35 cellular contexts compared by ENCODE assay signal in the genomic region with DNA sequence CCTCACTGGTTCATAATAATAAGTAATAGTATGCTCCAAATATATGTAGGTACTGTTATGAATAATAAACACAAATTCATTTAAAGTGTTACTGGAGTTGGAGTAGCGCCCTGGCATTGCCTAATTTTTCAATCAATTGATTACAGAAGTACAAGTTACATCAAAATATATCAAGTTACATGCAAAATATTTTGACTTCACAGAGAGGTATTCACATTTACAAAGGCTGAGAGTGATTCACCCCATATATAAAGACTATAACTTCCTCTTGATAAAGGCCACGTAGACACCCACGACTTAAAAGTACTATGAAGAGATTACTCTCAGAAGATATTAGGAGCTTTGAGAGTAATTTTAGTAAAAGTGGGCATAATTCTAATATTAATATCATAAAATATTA. TPM values are rescaled to one million over a fixed set of nuclear protein-coding genes. Genes with fewer than 3 reads are reported as not detected.
DNase-seq lines count a peak whose midpoint lies in the region; ATAC-seq, FAIRE-seq and TF ChIP-seq lines count a peak whose summit lies in the region.
"Had no signal": no experiment of that assay in that cellular context is flagged by ENCODE, and none has a peak within 500 bp of the region (broad histone marks: within the 10 kb centered on the region; RNA-seq: fewer than 3 reads in every experiment).

No MANE protein-coding gene starts in this region.

- H2AK5ac ChIP-seq in IMR-90 (ENCODE audit: low read depth, low read length) = no peak overlapping the region

- no peak overlapping the region for H3K4ac ChIP-seq in IMR-90 (ENCODE audit: low read depth, low read length)

- 79% methylated on average over 3 of the region's 3 CpGs for WGBS in A549 (ENCODE audit: missing lambda C conversion rate)
- WGBS in IMR-90 (ENCODE audit: extremely low coverage in 2 of 2, insufficient read length in 1 of 2), 2 experiments = no CpG with 5 or more reads among the region's 3 CpGs
- 0% methylated on average over 3 of the region's 3 CpGs for WGBS in HepG2 (ENCODE audit: low lambda C conversion rate)

- H3K56ac ChIP-seq in IMR-90 (ENCODE audit: extremely low read depth, insufficient read depth, low read length) = no peak overlapping the region

- no peak overlapping the region for H2BK20ac ChIP-seq in IMR-90 (ENCODE audit: low read depth, low read length)

- intact Hi-C loops in IMR-90 (cut with micrococcal nuclease) = no loop called here
- intact Hi-C loops in HepG2 (cut with micrococcal nuclease; ENCODE audit: unreplicated experiment) = no loop called here
- intact Hi-C loops in gastrocnemius medialis (cut with DNase I; ENCODE audit: low total_unique reads) = no loop called here

- TF ChIP-seq EP300 in A549 (IDR thresholded peaks at IDR 0.05) (no peak), HepG2 (IDR thresholded peaks at IDR 0.05; ENCODE audit: low read depth in 2 of 2, low read length in 2 of 2) (no peak), HepG2 (CRISPR knock-in tag; IDR thresholded peaks at IDR 0.05; ENCODE audit: borderline replicate concordance) (no peak)

- TF ChIP-seq CTCF in A549 (IDR thresholded peaks at IDR 0.05) (no peak), IMR-90 (conservative IDR thresholded peaks at IDR 0.05; ENCODE audit: low read depth, low read length) (no peak), brain microvascular endothelial cell (IDR thresholded peaks at IDR 0.05; ENCODE audit: low read depth, low read length, missing control alignments) (no peak), fibroblast of pulmonary artery (IDR thresholded peaks at IDR 0.05; ENCODE audit: low read length, missing control alignments) (no peak), HepG2 (CRISPR knock-in tag; IDR thresholded peaks at IDR 0.05) (no peak), chondrocyte (IDR thresholded peaks at IDR 0.05) (no peak), gastrocnemius medialis (IDR thresholded peaks at IDR 0.05 in 4 of 5, conservative IDR thresholded peaks at IDR 0.05 in 1 of 5) (no peak)

- ATAC-seq in A549 (no peak), IMR-90 (ENCODE audit: low read depth) (peak; percentile 54), HepG2 (no peak), gastrocnemius medialis (no peak)
- ATAC-seq: activated CD8-positive, alpha-beta memory T cell treated with anti-CD3 and anti-CD28 coated beads, Interleukin-2, amount 10 ng/mL, durations not matched to agents 7 days and 5 days; activated naive CD8-positive, alpha-beta T cell treated with anti-CD3 and anti-CD28 coated beads, Interleukin-2, amount 50 U/mL, for 24 hours; esophagus mucosa; left lobe of liver; stimulated activated naive CD8-positive, alpha-beta T cell treated with anti-CD3 and anti-CD28 coated beads, Interleukin-15, Interleukin-2, amounts not matched to agents 100 U/mL and 50 U/mL, for 24 hours had no signal

- POLR2A ChIA-PET in A549 (lab: Yijun Ruan, JAX) = no interaction called here
- POLR2A ChIA-PET in IMR-90 (lab: Charles Lee; ENCODE audit: unreplicated experiment) = interaction anchor here (0.6 kb wide), 1 partner anchor 8 kb away, joined by 9 read pairs; no protein-coding TSS in a partner anchor
- POLR2A ChIA-PET in HepG2 (lab: Yijun Ruan, JAX) = no interaction called here

- DNase-seq in A549 (ENCODE audit: low read depth in 1 of 2, low spot score in 1 of 2) (no peak), IMR-90 (peak; percentile 75), brain microvascular endothelial cell (peak; percentile 55), fibroblast of pulmonary artery (ENCODE audit: low read depth) (peak; percentile 54), HepG2 (ENCODE audit: low spot score) (no peak), hippocampal formation (lab: John Stamatoyannopoulos, UW) (no peak), chondrocyte (ENCODE audit: low spot score) (no peak), gastrocnemius medialis (no peak)
- DNase-seq: 8988T; activated CD8-positive, alpha-beta memory T cell treated with anti-CD3 and anti-CD28 coated beads, Interleukin-2, amount 10 ng/mL, durations not matched to agents 7 days and 5 days; activated naive CD4-positive, alpha-beta T cell; activated naive CD8-positive, alpha-beta T cell treated with anti-CD3 and anti-CD28 coated beads, Interleukin-2, amount 50 U/mL, for 24 hours; activated T-cell treated with anti-CD3 and anti-CD28 coated beads, Interleukin-2, amount 50 U/mL, for 48 hours; Calu3; DMS79 treated with DMSO at 0.1 percent for 48 hours; effector CD4-positive, alpha-beta T cell; GOT3; KBM-7; NCI-H1092; NCI-H1694 treated with DMSO at 0.1 percent for 48 hours; NCI-H446 treated with DMSO at 0.1 percent for 48 hours; NCI-H82; ovary; small intestine; stimulated activated CD4-positive, alpha-beta T cell treated with anti-CD3 and anti-CD28 coated beads, Interleukin-2, amount 100 ng/mL, for 24 hours; stimulated activated naive CD8-positive, alpha-beta T cell treated with anti-CD3 and anti-CD28 coated beads, Interleukin-15, Interleukin-2, amounts not matched to agents 100 U/mL and 50 U/mL, for 24 hours; T-helper 1 cell; testis had no signal

- H3K4me1 ChIP-seq in A549 (no peaks in the 10 kb centered on the region; the same call in 2 of the 3 replicates), IMR-90 (ENCODE audit: control insufficient read depth, insufficient read depth, low read length) (peaks cover 2% of the 10 kb centered on the region; the same call in 1 of the 2 replicates), HepG2 (ENCODE audit: insufficient read depth, low read length) (no peaks in the 10 kb centered on the region), gastrocnemius medialis (no peaks in the 10 kb centered on the region)
- H3K4me1 ChIP-seq: testis had no signal

- TF ChIP-seq POLR2A in A549 (IDR thresholded peaks at IDR 0.05; ENCODE audit: low read length) (no peak), IMR-90 (IDR thresholded peaks at IDR 0.05; ENCODE audit: low read depth, low read length) (no peak), HepG2 (IDR thresholded peaks at IDR 0.05; ENCODE audit: insufficient read depth in 1 of 2, low read depth in 2 of 2, low read length in 2 of 2) (no peak), gastrocnemius medialis (IDR thresholded peaks at IDR 0.05) (no peak)

- H3K4me2 ChIP-seq in A549 = no peak overlapping the region
- H3K4me2 ChIP-seq in IMR-90 (ENCODE audit: low read depth, low read length) = no peak overlapping the region
- no peak overlapping the region for H3K4me2 ChIP-seq in HepG2 (ENCODE audit: low read depth, low read length)

- no peak overlapping the region; the same call in 1 of the 2 replicates for H3K14ac ChIP-seq in IMR-90 (replicated peaks; ENCODE audit: low read depth, low read length)

- no peaks in the 10 kb centered on the region for H3K79me1 ChIP-seq in IMR-90 (ENCODE audit: low read depth in 1 of 2, low read length in 2 of 2)

- peak overlapping the region; percentile 57; the same call in 1 of the 2 replicates for H2BK120ac ChIP-seq in IMR-90 (ENCODE audit: low read depth, low read length)

- dilution Hi-C loops in IMR-90 (cut with HindIII; ENCODE audit: low sequenced_read_pairs, unreplicated experiment) = no loop called here

- peaks cover 6% of the 10 kb centered on the region for H3K9me3 Mint-ChIP-seq in chondrocyte (ENCODE audit: low read depth)
- H3K9me3 Mint-ChIP-seq: memory B cell had no signal

- in situ Hi-C loops in IMR-90 (cut with MboI; ENCODE audit: low sequenced_read_pairs) = no loop called here
- in situ Hi-C loops in brain microvascular endothelial cell (cut with HindIII; ENCODE audit: low pct_ligation_motif_present, low sequenced_read_pairs) = no loop called here
- in situ Hi-C loops in HepG2 (cut with HindIII; ENCODE audit: extremely low pct_ligation_motif_present, low pct_unique_long_range_greater_than_20kb) = no loop called here
- in situ Hi-C loops in gastrocnemius medialis (cut with MboI; ENCODE audit: low sequenced_read_pairs in 4 of 4) = no loop called here

- H4K91ac ChIP-seq in IMR-90 (ENCODE audit: insufficient read depth, low read depth, low read length) = no peak overlapping the region

- no peaks in the 10 kb centered on the region for H3K36me3 Mint-ChIP-seq in chondrocyte (ENCODE audit: low read depth)
- H3K36me3 Mint-ChIP-seq: activated CD8-positive, alpha-beta memory T cell treated with anti-CD3 and anti-CD28 coated beads, Interleukin-2, amount 10 ng/mL, durations not matched to agents 7 days and 5 days; brain had no signal

- CTCF ChIA-PET in A549 (lab: Yijun Ruan, JAX) (interaction anchor here (0.7 to 1.7 kb wide), 4 partner anchors 8 to 44 kb away, joined by 3 to 5 read pairs (median 4); a partner anchor contains a TSS), IMR-90 (lab: Yijun Ruan, JAX) (interaction anchor here (1.0 kb wide), 1 partner anchor 28 kb away, joined by 3 read pairs; no protein-coding TSS in a partner anchor), HepG2 (lab: Yijun Ruan, JAX; ENCODE audit: low intra/inter-chr PET ratio, low total read pairs) (no interaction called here)

- H2BK15ac ChIP-seq in IMR-90 (ENCODE audit: low read depth, low read length) = no peak overlapping the region

- H3K18ac ChIP-seq in IMR-90 (ENCODE audit: low read depth, low read length) = no peak overlapping the region

- peak overlapping the region; percentile 36 to 56; a peak in 1 of 4 replicates for H4K8ac ChIP-seq in IMR-90 (ENCODE audit: low read depth in 2 of 2, low read length in 2 of 2)

- H3K27me3 ChIP-seq in IMR-90 (ENCODE audit: control insufficient read depth, insufficient read depth, low read length) (no peaks in the 10 kb centered on the region), brain microvascular endothelial cell (replicated peaks) (no peaks in the 10 kb centered on the region), HepG2 (ENCODE audit: control insufficient read depth in 1 of 2, insufficient read depth in 2 of 2, low read length in 2 of 2) (no peaks in the 10 kb centered on the region; a peak in 2 of 5 replicates), gastrocnemius medialis (no peaks in the 10 kb centered on the region)
- H3K27me3 ChIP-seq: ovary, SJSA1, testis had no signal

- no peak overlapping the region for H3K27ac Mint-ChIP-seq in chondrocyte (ENCODE audit: unreplicated experiment)
- H3K27ac Mint-ChIP-seq: activated CD8-positive, alpha-beta memory T cell treated with anti-CD3 and anti-CD28 coated beads, Interleukin-2, amount 10 ng/mL, durations not matched to agents 7 days and 5 days; activated naive CD8-positive, alpha-beta T cell treated with anti-CD3 and anti-CD28 coated beads, Interleukin-2, amount 50 U/mL, for 24 hours; brain; memory B cell had no signal

- no peaks in the 10 kb centered on the region for H3K27me3 Mint-ChIP-seq in chondrocyte (ENCODE audit: low read depth)

- no TSS peak for BruUV-seq in IMR-90 (replicated peaks; lab: Mats Ljungman, UMichigan)
- no TSS peak for BruUV-seq in HepG2 (replicated peaks; lab: Mats Ljungman, UMichigan)

- no peak overlapping the region for H3K23ac ChIP-seq in IMR-90 (ENCODE audit: low read depth, low read length)

- no peak overlapping the region for H3K4me3 ChIP-seq in A549
- H3K4me3 ChIP-seq in IMR-90 (ENCODE audit: insufficient read depth, low read depth, low read length) = no peak overlapping the region
- H3K4me3 ChIP-seq in brain microvascular endothelial cell (ENCODE audit: low read depth, low read length) = no peak overlapping the region
- H3K4me3 ChIP-seq in fibroblast of pulmonary artery (replicated peaks; ENCODE audit: low read depth, low read length) = no peak overlapping the region
- H3K4me3 ChIP-seq in HepG2 (replicated peaks in 1 of 3; ENCODE audit: insufficient read depth in 1 of 3, low read depth in 2 of 3, low read length in 3 of 3) = no peak overlapping the region
- no peak overlapping the region for H3K4me3 ChIP-seq in gastrocnemius medialis
- H3K4me3 ChIP-seq: ovary, SJSA1, testis had no signal

- H3K9ac ChIP-seq in IMR-90 (ENCODE audit: low read depth, low read length) (no peak overlapping the region), HepG2 (ENCODE audit: insufficient read depth, low read depth, low read length) (no peak overlapping the region)

- no peak overlapping the region for H4K5ac ChIP-seq in IMR-90 (ENCODE audit: low read depth, low read length)

- H2AK9ac ChIP-seq in IMR-90 (replicated peaks; ENCODE audit: low read depth, low read length, poor library complexity) = no peak overlapping the region

- no peaks in the 10 kb centered on the region for H4K20me1 ChIP-seq in IMR-90 (ENCODE audit: insufficient read depth, low read length)
- no peaks in the 10 kb centered on the region for H4K20me1 ChIP-seq in HepG2 (ENCODE audit: insufficient read depth, low read length)

- FAIRE-seq in A549 (lab: Jason Lieb, UNC) = peak; percentile 32
- FAIRE-seq in HepG2 (lab: Jason Lieb, UNC) = no peak
- FAIRE-seq: HTR-8/SVneo, small intestine had no signal

- no peaks in the 10 kb centered on the region for H3K79me2 ChIP-seq in HepG2 (ENCODE audit: insufficient read depth, low read length)

- no peak overlapping the region for H3K4me3 Mint-ChIP-seq in chondrocyte (ENCODE audit: unreplicated experiment)
- H3K4me3 Mint-ChIP-seq: activated CD8-positive, alpha-beta memory T cell treated with anti-CD3 and anti-CD28 coated beads, Interleukin-2, amount 10 ng/mL, durations not matched to agents 7 days and 5 days; activated naive CD8-positive, alpha-beta T cell treated with anti-CD3 and anti-CD28 coated beads, Interleukin-2, amount 50 U/mL, for 24 hours; brain; memory B cell had no signal

- peaks cover 6% of the 10 kb centered on the region for H3K4me1 Mint-ChIP-seq in chondrocyte (ENCODE audit: low read depth)
- H3K4me1 Mint-ChIP-seq: brain, memory B cell had no signal

- peaks cover 3% of the 10 kb centered on the region; the same call in 1 of the 2 replicates for H3K9me1 ChIP-seq in IMR-90 (ENCODE audit: insufficient read depth, low read length)

- H2BK5ac ChIP-seq in IMR-90 (ENCODE audit: low read depth, low read length, poor library complexity, severe bottlenecking) = peak overlapping the region; percentile 61

- H3K36me3 ChIP-seq in IMR-90 (ENCODE audit: control insufficient read depth, insufficient read depth, low read length) (no peaks in the 10 kb centered on the region), brain microvascular endothelial cell (replicated peaks) (no peaks in the 10 kb centered on the region), HepG2 (replicated peaks in 1 of 2; ENCODE audit: control insufficient read depth in 1 of 2, insufficient read depth in 2 of 2, low read length in 2 of 2) (no peaks in the 10 kb centered on the region), gastrocnemius medialis (no peaks in the 10 kb centered on the region)
- H3K36me3 ChIP-seq: ovary, SJSA1 had no signal

- TF ChIP-seq RAD21 in A549 (conservative IDR thresholded peaks at IDR 0.05 in 1 of 2, IDR thresholded peaks at IDR 0.05 in 1 of 2) (no peak), IMR-90 (IDR thresholded peaks at IDR 0.05; ENCODE audit: low read length) (no peak), HepG2 (CRISPR knock-in tag; IDR thresholded peaks at IDR 0.05) (no peak)

- H3K9me3 ChIP-seq in A549 = peaks cover 13% of the 10 kb centered on the region; the same call in 2 of the 3 replicates
- no peaks in the 10 kb centered on the region for H3K9me3 ChIP-seq in IMR-90 (ENCODE audit: control insufficient read depth, insufficient read depth, low read length)
- H3K9me3 ChIP-seq in HepG2 (ENCODE audit: low read length) = peaks cover 9% of the 10 kb centered on the region
- H3K9me3 ChIP-seq in gastrocnemius medialis = no peaks in the 10 kb centered on the region
- H3K9me3 ChIP-seq: ovary, SJSA1, testis had no signal

- H3K27ac ChIP-seq in A549 = no peak overlapping the region
- H3K27ac ChIP-seq in IMR-90 (ENCODE audit: insufficient read depth, low read length) = no peak overlapping the region
- H3K27ac ChIP-seq in brain microvascular endothelial cell = peak overlapping the region; percentile 91
- H3K27ac ChIP-seq in HepG2 (ENCODE audit: extremely low read length, insufficient read depth, low read length) = no peak overlapping the region
- H3K27ac ChIP-seq in gastrocnemius medialis = no peak overlapping the region
- H3K27ac ChIP-seq: ovary, SJSA1, testis had no signal

- no peak overlapping the region for H2AFZ ChIP-seq in IMR-90 (replicated peaks; ENCODE audit: low read length, poor library complexity)
- H2AFZ ChIP-seq in HepG2 (ENCODE audit: low read length) = no peak overlapping the region

RNA-seq across cellular contexts. Expression of a gene that starts 13.6 kb away (rescaled TPM):
- polyA plus RNA-seq in A549 (2011; rRNA removed) = 0.91 and 1.3 TPM in 2 replicates
- 0.41 and 0.54 TPM in 2 replicates for polyA plus RNA-seq in A549 (2012; cell fraction: cytosol; rRNA removed)
- 1.8 and 1.9 TPM in 2 replicates for polyA plus RNA-seq in A549 (2012; cell fraction: nucleus; rRNA removed)
- 1.5 to 1.7 TPM (median 1.6 TPM) in 3 replicates for polyA plus RNA-seq in A549 (2017; fragmentation: RNase III; extraction: RNeasy Plus Mini Kit Qiagen cat#74134 plus additional on column Dnase treatment)
- 0.39 and 1.2 TPM in 2 replicates for polyA minus RNA-seq in A549 (2011; rRNA and poly(A)+ RNA removed)
- 0.18 and 0.83 TPM in 2 replicates for total RNA-seq in IMR-90 (2012; rRNA removed)
- polyA plus RNA-seq in IMR-90 (2012; rRNA removed) = 0.14 and 0.32 TPM in 2 replicates
- polyA plus RNA-seq in IMR-90 (2012; cell fraction: cytosol; rRNA removed) = 0.11 TPM in 2 replicates
- 0.60 and 0.83 TPM in 2 replicates for polyA plus RNA-seq in IMR-90 (2012; cell fraction: nucleus; rRNA removed; ENCODE audit: low replicate concordance)
- not detected in 2 replicates for total RNA-seq in HepG2 (2016; rRNA removed; fragmentation: Illumina TruSeq; extraction: Trizol)
- not detected in 2 replicates for total RNA-seq in HepG2 (2016; cell fraction: cytosol; rRNA removed; fragmentation: Illumina TruSeq; extraction: Trizol; ENCODE audit: low read depth)
- total RNA-seq in HepG2 (2016; cell fraction: insoluble cytoplasmic fraction; rRNA removed; fragmentation: Illumina TruSeq; extraction: Trizol) = 0.09 TPM in 1 of 2 replicates, not detected in the other
- 0.21 TPM in 1 of 2 replicates, not detected in the other for total RNA-seq in HepG2 (2016; cell fraction: membrane; rRNA removed; fragmentation: Illumina TruSeq; extraction: Trizol)
- total RNA-seq in HepG2 (2016; cell fraction: nucleus; rRNA removed; fragmentation: Illumina TruSeq; extraction: Trizol) = not detected in 2 replicates
- polyA plus RNA-seq in HepG2 (2011; rRNA removed) = 0.03 and 0.13 TPM in 2 replicates
- polyA plus RNA-seq in HepG2 (2011; cell fraction: cytosol; rRNA removed) = 0.04 TPM in 1 of 2 replicates, not detected in the other
- polyA plus RNA-seq in HepG2 (2011; cell fraction: nucleus; rRNA removed) = 0.35 and 0.54 TPM in 2 replicates
- polyA plus RNA-seq in HepG2 (2012) = not detected in 2 replicates
- polyA plus RNA-seq in HepG2 (2016; cell fraction: cytosol; fragmentation: Illumina TruSeq; extraction: Trizol; ENCODE audit: low read depth) = not detected in 2 replicates
- polyA plus RNA-seq in HepG2 (2016; cell fraction: insoluble cytoplasmic fraction; fragmentation: Illumina TruSeq; extraction: Trizol; ENCODE audit: low read depth) = not detected in 2 replicates
- polyA plus RNA-seq in HepG2 (2016; cell fraction: membrane; fragmentation: Illumina TruSeq; extraction: Trizol; ENCODE audit: low read depth) = not detected in 2 replicates
- polyA plus RNA-seq in HepG2 (2016; cell fraction: nucleus; fragmentation: Illumina TruSeq; extraction: Trizol; ENCODE audit: insufficient read depth, low read depth) = 0.32 TPM in 1 of 2 replicates, not detected in the other
- 0.92 and 1.6 TPM in 2 replicates for polyA minus RNA-seq in HepG2 (2011; rRNA and poly(A)+ RNA removed; ENCODE audit: low replicate concordance)
- not detected in 2 replicates for polyA minus RNA-seq in HepG2 (2011; cell fraction: cytosol; rRNA and poly(A)+ RNA removed)
- polyA minus RNA-seq in HepG2 (2011; cell fraction: nucleus; rRNA and poly(A)+ RNA removed) = 0.25 TPM in 1 of 2 replicates, not detected in the other
- not detected in 3 replicates for total RNA-seq in chondrocyte
- total RNA-seq in gastrocnemius medialis = under 1 TPM in 1 of 4 donors, not detected in 3; 0.63 TPM
- total RNA-seq: activated CD8-positive, alpha-beta memory T cell treated with anti-CD3 and anti-CD28 coated beads, Interleukin-2, amount 10 ng/mL, durations not matched to agents 7 days and 5 days had no signal
- polyA plus RNA-seq: neural cell had no signal

RNA-seq across cellular contexts. Expression of a gene that starts 22.7 kb away (rescaled TPM):
- polyA plus RNA-seq in A549 (2011; rRNA removed) (11.2 and 17.6 TPM in 2 replicates), A549 (2017; fragmentation: RNase III; extraction: RNeasy Plus Mini Kit Qiagen cat#74134 plus additional on column Dnase treatment) (15.8 to 16.8 TPM (median 16.2 TPM) in 3 replicates), IMR-90 (2012; rRNA removed) (2.0 and 2.3 TPM in 2 replicates), HepG2 (2011; rRNA removed) (1.6 and 2.2 TPM in 2 replicates)
- polyA plus RNA-seq in A549 (2012; cell fraction: cytosol; rRNA removed) = 5.6 and 6.0 TPM in 2 replicates
- polyA plus RNA-seq in A549 (2012; cell fraction: nucleus; rRNA removed) = 2.0 and 4.4 TPM in 2 replicates
- 2.5 and 2.8 TPM in 2 replicates for polyA minus RNA-seq in A549 (2011; rRNA and poly(A)+ RNA removed)
- total RNA-seq in IMR-90 (2012; rRNA removed) (1.6 and 5.6 TPM in 2 replicates), HepG2 (2016; rRNA removed; fragmentation: Illumina TruSeq; extraction: Trizol) (6.1 and 6.9 TPM in 2 replicates), chondrocyte (3.7 to 5.5 TPM (median 4.6 TPM) in 3 replicates), gastrocnemius medialis (1 to 10 TPM; 2.4 to 7.7 (median 4.7) TPM)
- 0.42 and 1.0 TPM in 2 replicates for polyA plus RNA-seq in IMR-90 (2012; cell fraction: cytosol; rRNA removed)
- 0.08 and 1.3 TPM in 2 replicates for polyA plus RNA-seq in IMR-90 (2012; cell fraction: nucleus; rRNA removed; ENCODE audit: low replicate concordance)
- 4.1 and 4.3 TPM in 2 replicates for total RNA-seq in HepG2 (2016; cell fraction: cytosol; rRNA removed; fragmentation: Illumina TruSeq; extraction: Trizol; ENCODE audit: low read depth)
- total RNA-seq in HepG2 (2016; cell fraction: insoluble cytoplasmic fraction; rRNA removed; fragmentation: Illumina TruSeq; extraction: Trizol) = 7.2 and 7.6 TPM in 2 replicates
- total RNA-seq in HepG2 (2016; cell fraction: membrane; rRNA removed; fragmentation: Illumina TruSeq; extraction: Trizol) = 4.9 and 7.0 TPM in 2 replicates
- total RNA-seq in HepG2 (2016; cell fraction: nucleus; rRNA removed; fragmentation: Illumina TruSeq; extraction: Trizol) = 5.2 and 7.4 TPM in 2 replicates
- 1.4 and 1.5 TPM in 2 replicates for polyA plus RNA-seq in HepG2 (2011; cell fraction: cytosol; rRNA removed)
- polyA plus RNA-seq in HepG2 (2011; cell fraction: nucleus; rRNA removed) = 0.43 and 1.2 TPM in 2 replicates
- polyA plus RNA-seq in HepG2 (2012) = 2.3 and 3.8 TPM in 2 replicates
- 1.7 and 2.1 TPM in 2 replicates for polyA plus RNA-seq in HepG2 (2016; cell fraction: cytosol; fragmentation: Illumina TruSeq; extraction: Trizol; ENCODE audit: low read depth)
- 9.5 TPM in 2 replicates for polyA plus RNA-seq in HepG2 (2016; cell fraction: insoluble cytoplasmic fraction; fragmentation: Illumina TruSeq; extraction: Trizol; ENCODE audit: low read depth)
- polyA plus RNA-seq in HepG2 (2016; cell fraction: membrane; fragmentation: Illumina TruSeq; extraction: Trizol; ENCODE audit: low read depth) = 3.4 and 4.3 TPM in 2 replicates
- 6.6 and 10.8 TPM in 2 replicates for polyA plus RNA-seq in HepG2 (2016; cell fraction: nucleus; fragmentation: Illumina TruSeq; extraction: Trizol; ENCODE audit: insufficient read depth, low read depth)
- 2.4 TPM in 1 of 2 replicates, not detected in the other for polyA minus RNA-seq in HepG2 (2011; rRNA and poly(A)+ RNA removed; ENCODE audit: low replicate concordance)
- polyA minus RNA-seq in HepG2 (2011; cell fraction: cytosol; rRNA and poly(A)+ RNA removed) = 3.3 and 4.0 TPM in 2 replicates
- polyA minus RNA-seq in HepG2 (2011; cell fraction: nucleus; rRNA and poly(A)+ RNA removed) = 2.0 and 2.7 TPM in 2 replicates

Comparison
In these comparisons a context has a peak if more than half of its experiments do, and no peak if none do; other contexts are left out.
1. DNase-seq: peak in IMR-90 (single experiment), brain microvascular endothelial cell (single experiment) and fibroblast of pulmonary artery (single experiment); none in A549 (0 of 2), HepG2 (single experiment), hippocampal formation (0 of 2), chondrocyte (single experiment) and gastrocnemius medialis (0 of 2).